In the genomic region with DNA sequence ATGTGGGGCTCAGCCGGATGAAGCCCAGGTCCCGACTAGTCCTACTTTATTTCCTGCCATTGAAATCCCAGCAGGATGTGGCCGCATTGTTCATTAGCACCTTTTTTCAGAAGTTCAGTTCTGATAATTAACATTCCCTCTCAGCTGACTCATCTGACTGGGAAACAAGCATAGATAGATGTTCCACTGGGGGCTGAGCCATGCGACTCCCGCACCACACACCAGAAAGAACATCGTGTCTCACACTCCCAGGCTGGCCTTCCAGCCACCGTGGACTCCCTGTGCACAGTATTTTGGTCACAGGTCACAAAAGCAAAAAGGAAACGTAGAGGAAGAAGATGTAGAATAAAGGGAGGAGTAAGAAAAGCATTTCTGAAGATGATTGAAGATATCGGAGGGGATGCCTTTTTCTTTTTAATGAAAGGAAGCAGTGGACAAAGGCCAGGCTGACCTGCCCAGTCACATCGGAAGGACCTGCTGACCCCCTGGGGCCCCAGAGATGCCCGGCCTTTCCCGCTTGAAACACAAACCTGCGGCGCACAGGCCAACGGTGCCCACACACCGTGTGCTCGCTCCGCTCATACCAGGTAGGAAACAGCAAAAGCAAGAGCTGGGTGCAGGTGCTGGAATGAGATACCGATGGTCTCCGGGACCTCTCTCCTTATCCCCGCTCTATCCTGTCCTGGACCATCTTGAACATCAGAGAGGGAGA, we compare ENCODE assay signal across 13 cellular contexts. TPM values are rescaled to one million over a fixed set of nuclear protein-coding genes. Genes with fewer than 3 reads are reported as not detected.
DNase-seq lines count a peak whose midpoint lies in the region; ATAC-seq and TF ChIP-seq lines count a peak whose summit lies in the region.
"Had no signal": no experiment of that assay in that cellular context is flagged by ENCODE, and none has a peak within 500 bp of the region (broad histone marks: within the 10 kb centered on the region; RNA-seq: fewer than 3 reads in every experiment).

No MANE protein-coding gene starts in this region.

- no peak overlapping the region for H3K4me3 ChIP-seq in cardiac fibroblast (replicated peaks in 1 of 2; ENCODE audit: low read depth in 2 of 2, low read length in 2 of 2)
- H3K4me3 ChIP-seq: BLaER1, body of pancreas, vagina had no signal

- intact Hi-C loops in left cardiac atrium (cut with DNase I): loop anchor here (10.0 kb wide), 1 partner anchor 60 kb away; no protein-coding TSS in a partner anchor

- ATAC-seq in left cardiac atrium: peak; percentile 81 to 82
- ATAC-seq in GM19324 (IDR thresholded peaks at IDR 0.05; ENCODE audit: low FRiP score, unreplicated experiment): no peak
- no peak for ATAC-seq in HG03039 (IDR thresholded peaks at IDR 0.05; ENCODE audit: unreplicated experiment)
- ATAC-seq: body of pancreas had no signal

- no peak for TF ChIP-seq CTCF in cardiac fibroblast (IDR thresholded peaks at IDR 0.05; ENCODE audit: low read depth, low read length)

- DNase-seq in Daoy (ENCODE audit: low read depth) (peak; percentile 39), cardiac fibroblast (ENCODE audit: low read depth in 2 of 2) (peak; percentile 60 to 62), left cardiac atrium (peak; percentile 71), pulmonary artery endothelial cell (ENCODE audit: low read depth, low spot score) (peak; percentile 62), erythroblast (lab: John Stamatoyannopoulos, UW) (no peak), epidermal melanocyte (ENCODE audit: insufficient read length, low spot score) (no peak)
- DNase-seq: body of pancreas, mammary epithelial cell, MV-4-11 had no signal

- no peak for TF ChIP-seq POLR2A in erythroblast (IDR thresholded peaks at IDR 0.05; ENCODE audit: low read length)

RNA-seq across cellular contexts. Expression of gene RPS6KA2, which starts 11.8 kb away (rescaled TPM):
- total RNA-seq in Daoy (2014; rRNA removed; shearing (Covaris generic)): 5.5 and 6.7 TPM in 2 replicates
- total RNA-seq in left cardiac atrium (10 to 100 TPM; 59.6 to 95.7 TPM), pulmonary artery endothelial cell (120 and 124 TPM in 2 replicates)

RNA-seq across cellular contexts. Expression of gene RAMACL, which starts 28.7 kb away (rescaled TPM):
- 0.34 and 0.86 TPM in 2 replicates for total RNA-seq in Daoy (2014; rRNA removed; shearing (Covaris generic))
- total RNA-seq in left cardiac atrium: 1 to 10 TPM in 1 of 2 donors, under 1 TPM in 1; 0.71 to 1.6 TPM
- 1.4 and 2.4 TPM in 2 replicates for total RNA-seq in pulmonary artery endothelial cell

Comparison
In these comparisons a context has a peak if more than half of its experiments do, and no peak if none do; other contexts are left out.
1. DNase-seq: peak in Daoy (single experiment), cardiac fibroblast (2 of 2), left cardiac atrium (single experiment) and pulmonary artery endothelial cell (single experiment); none in erythroblast (0 of 2) and epidermal melanocyte (single experiment).
2. ATAC-seq: peak in left cardiac atrium (2 of 2); none in GM19324 (single experiment) and HG03039 (single experiment).